In genomic region chr16:67666032-67666537, GRCh38 we compare ENCODE assay signal across 1 cellular context.
TF ChIP-seq lines count a peak whose summit lies in the region.

No MANE protein-coding gene starts in this region.

TF ChIP-seq in HepG2, 621 proteins besides CTCF, POLR2A, EP300 and RAD21 (continued from another document):
- TF ChIP-seq ZBTB10 (CRISPR knock-in tag; IDR thresholded peaks at IDR 0.05; ENCODE audit: borderline replicate concordance) (no peak), ZNF138 (CRISPR knock-in tag; IDR thresholded peaks at IDR 0.05; ENCODE audit: low read depth) (no peak), ISX (CRISPR knock-in tag; conservative IDR thresholded peaks at IDR 0.05) (no peak), ZSCAN5A (CRISPR knock-in tag; IDR thresholded peaks at IDR 0.05; ENCODE audit: borderline replicate concordance) (no peak), IKZF5 (CRISPR knock-in tag; IDR thresholded peaks at IDR 0.05) (no peak; the same call in 1 of the 2 replicates), ZNF773 (CRISPR knock-in tag; IDR thresholded peaks at IDR 0.05; ENCODE audit: borderline replicate concordance) (no peak), HMG20B (CRISPR knock-in tag; conservative IDR thresholded peaks at IDR 0.05) (no peak), GLI4 (CRISPR knock-in tag; IDR thresholded peaks at IDR 0.05; ENCODE audit: borderline replicate concordance) (no peak), THAP11 (CRISPR knock-in tag; IDR thresholded peaks at IDR 0.05) (no peak), ZNF10 (CRISPR knock-in tag; IDR thresholded peaks at IDR 0.05; ENCODE audit: borderline replicate concordance, low read depth) (no peak), MEIS2 (CRISPR knock-in tag; IDR thresholded peaks at IDR 0.05) (no peak), RORA (CRISPR knock-in tag; IDR thresholded peaks at IDR 0.05) (no peak), CERS6 (CRISPR knock-in tag; IDR thresholded peaks at IDR 0.05) (0 out of 2 replicates have a peak, but pooled peaks have one; percentile 23), TOPORS (CRISPR knock-in tag; IDR thresholded peaks at IDR 0.05) (peak; percentile 33; the same call in 1 of the 2 replicates), POGZ (CRISPR knock-in tag; IDR thresholded peaks at IDR 0.05) (peak; percentile 22; the same call in 1 of the 2 replicates), ZNF367 (CRISPR knock-in tag; IDR thresholded peaks at IDR 0.05; ENCODE audit: borderline replicate concordance) (no peak), CEBPG (CRISPR knock-in tag; IDR thresholded peaks at IDR 0.05) (no peak; the same call in 1 of the 2 replicates), ZNF740 (CRISPR knock-in tag; IDR thresholded peaks at IDR 0.05) (no peak; the same call in 1 of the 2 replicates), FOXK1 (CRISPR knock-in tag; IDR thresholded peaks at IDR 0.05; ENCODE audit: borderline replicate concordance, low read depth) (no peak), CSRNP1 (CRISPR knock-in tag; IDR thresholded peaks at IDR 0.05) (peak; percentile 89; the same call in 1 of the 2 replicates), ZNF720 (CRISPR knock-in tag; IDR thresholded peaks at IDR 0.05) (no peak), FOXP1 (IDR thresholded peaks at IDR 0.05) (no peak), FOXP1 (CRISPR knock-in tag; IDR thresholded peaks at IDR 0.05) (no peak), ZNF549 (CRISPR knock-in tag; IDR thresholded peaks at IDR 0.05) (no peak), SMC3 (IDR thresholded peaks at IDR 0.05; ENCODE audit: low read length) (no peak), ZNF713 (CRISPR knock-in tag; IDR thresholded peaks at IDR 0.05) (no peak), ZNF562 (CRISPR knock-in tag; IDR thresholded peaks at IDR 0.05; ENCODE audit: borderline replicate concordance) (no peak), SIN3B (IDR thresholded peaks at IDR 0.05; ENCODE audit: low read length) (no peak), TGIF2 (CRISPR knock-in tag; IDR thresholded peaks at IDR 0.05) (no peak), ZFY (CRISPR knock-in tag; IDR thresholded peaks at IDR 0.05) (no peak; the same call in 1 of the 2 replicates), ZNF17 (CRISPR knock-in tag; IDR thresholded peaks at IDR 0.05) (no peak), ZNF552 (CRISPR knock-in tag; IDR thresholded peaks at IDR 0.05; ENCODE audit: borderline replicate concordance) (peak; percentile 41), SUZ12 (IDR thresholded peaks at IDR 0.05; ENCODE audit: low read depth, low read length) (no peak), ZNF207 (IDR thresholded peaks at IDR 0.05; ENCODE audit: borderline replicate concordance) (no peak), ZNF24 (IDR thresholded peaks at IDR 0.05) (no peak), SIX4 (CRISPR knock-in tag; IDR thresholded peaks at IDR 0.05) (no peak), ZNF704 (CRISPR knock-in tag; IDR thresholded peaks at IDR 0.05; ENCODE audit: borderline replicate concordance) (no peak), KMT2A (CRISPR knock-in tag; IDR thresholded peaks at IDR 0.05) (no peak; the same call in 1 of the 2 replicates), ZNF574 (CRISPR knock-in tag; IDR thresholded peaks at IDR 0.05) (peak; percentile 34; the same call in 1 of the 2 replicates), HHEX (CRISPR knock-in tag; IDR thresholded peaks at IDR 0.05) (no peak), ZNF234 (CRISPR knock-in tag; conservative IDR thresholded peaks at IDR 0.05) (no peak; the same call in 1 of the 2 replicates), NR2F6 (IDR thresholded peaks at IDR 0.05) (no peak), NR2F6 (CRISPR knock-in tag; IDR thresholded peaks at IDR 0.05) (0 out of 2 replicates have a peak, but pooled peaks have one; percentile 12), FOXC1 (CRISPR knock-in tag; IDR thresholded peaks at IDR 0.05; ENCODE audit: borderline replicate concordance) (no peak; the same call in 1 of the 2 replicates), ZFP90 (CRISPR knock-in tag; IDR thresholded peaks at IDR 0.05; ENCODE audit: borderline replicate concordance) (no peak)
